Comparison of ENCODE assay signal across 28 cellular contexts in the genomic region with DNA sequence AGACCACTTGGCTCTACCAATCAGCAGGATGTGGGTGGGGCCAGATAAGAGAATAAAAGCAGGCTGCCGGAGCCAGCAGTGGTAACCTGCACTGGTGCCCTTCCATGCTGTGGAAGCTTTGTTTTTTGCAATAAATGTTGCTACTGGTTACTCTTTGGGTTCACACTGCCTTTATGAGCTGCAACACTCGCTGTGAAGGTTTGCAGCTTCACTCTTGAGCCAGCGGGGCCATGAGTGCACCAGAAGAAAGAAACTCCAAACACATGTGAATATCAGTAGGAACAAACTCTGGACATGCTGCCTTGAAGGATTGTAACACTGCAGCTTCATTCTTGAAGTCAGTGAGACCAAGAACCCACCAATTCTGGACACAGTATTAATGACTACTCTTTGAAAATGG.
"Had no signal": no experiment of that assay in that cellular context is flagged by ENCODE, and none has a peak within 500 bp of the region (broad histone marks: within the 10 kb centered on the region; RNA-seq: fewer than 3 reads in every experiment).

No MANE protein-coding gene starts in this region.

- DNase-seq: activated CD4-positive, alpha-beta memory T cell treated with anti-CD3 and anti-CD28 coated beads for 36 hours; activated CD4-positive, alpha-beta T cell treated with anti-CD3 and anti-CD28 coated beads for 36 hours; activated CD4-positive, alpha-beta T cell treated with anti-CD3 and anti-CD28 coated beads, Interleukin-2, amount 10 ng/mL, durations not matched to agents 24 days and 14 days; activated CD4-positive, CD25-positive, alpha-beta regulatory T cell; activated CD4-positive, CD25-positive, alpha-beta regulatory T cell treated with anti-CD3 and anti-CD28 coated beads, Interleukin-2, amount 50 U/mL, for 72 hours; activated CD8-positive, alpha-beta memory T cell treated with anti-CD3 and anti-CD28 coated beads, Interleukin-2, amount 10 ng/mL, durations not matched to agents 7 days and 5 days; activated CD8-positive, alpha-beta memory T cell treated with anti-CD3 and anti-CD28 coated beads, Interleukin-2, amount 50 U/mL, for 4 hours; activated CD8-positive, alpha-beta T cell treated with anti-CD3 and anti-CD28 coated beads, Interleukin-2, amount 10 ng/mL, durations not matched to agents 7 days and 5 days; activated effector memory CD4-positive, alpha-beta T cell treated with Interleukin-2 at 50 U/mL for 16 hours; activated gamma-delta T cell treated with Interleukin-2 at 50 U/mL for 16 hours; activated naive CD4-positive, alpha-beta T cell treated with anti-CD3 and anti-CD28 coated beads, Interleukin-2, amount 50 U/mL, for 16 hours; activated naive CD4-positive, alpha-beta T cell treated with Interleukin-2 at 50 U/mL for 16 hours; activated T-cell treated with anti-CD3 and anti-CD28 coated beads, Interleukin-2, amount 50 U/mL, for 24 hours; amygdala; central memory CD4-positive, alpha-beta T cell; cerebellar nuclear complex; colonic mucosa; effector CD8-positive, alpha-beta T cell; glutamatergic neuron; heart left ventricle; T-helper 1 cell; T-helper 17 cell; T1000 had no signal

- H3K36me3 ChIP-seq: ascending aorta, breast epithelium, cardiac muscle cell, colonic mucosa, heart left ventricle had no signal

- H3K4me1 ChIP-seq: ascending aorta, breast epithelium, colonic mucosa, heart left ventricle had no signal

- H3K27ac ChIP-seq: ascending aorta, breast epithelium, cardiac muscle cell, colonic mucosa, epithelial cell of prostate, heart left ventricle had no signal

- ATAC-seq: activated CD4-positive, alpha-beta T cell treated with anti-CD3 and anti-CD28 coated beads for 36 hours; activated CD8-positive, alpha-beta memory T cell treated with anti-CD3 and anti-CD28 coated beads, Interleukin-2, amount 10 ng/mL, durations not matched to agents 7 days and 5 days; activated CD8-positive, alpha-beta T cell treated with anti-CD3 and anti-CD28 coated beads, Interleukin-2, amount 10 ng/mL, durations not matched to agents 7 days and 5 days; activated T-helper 17 cell treated with anti-CD3 and anti-CD28 coated beads, Interleukin-2, amount 50 U/mL, for 72 hours; heart left ventricle; T-helper 17 cell had no signal

- H3K4me3 ChIP-seq: ascending aorta, breast epithelium, cardiac muscle cell, colonic mucosa, heart left ventricle had no signal

- H3K27me3 ChIP-seq: ascending aorta, breast epithelium, cardiac muscle cell, colonic mucosa had no signal

- H3K9me3 ChIP-seq: ascending aorta, breast epithelium, colonic mucosa, heart left ventricle had no signal
